In genomic region chr15:90046846-90047481, GRCh38 we compare ENCODE assay signal across 10 cellular contexts. TPM values are rescaled to one million over a fixed set of nuclear protein-coding genes. Genes with fewer than 3 reads are reported as not detected.
DNase-seq lines count a peak whose midpoint lies in the region; ATAC-seq, FAIRE-seq and TF ChIP-seq lines count a peak whose summit lies in the region.
"Had no signal": no experiment of that assay in that cellular context is flagged by ENCODE, and none has a peak within 500 bp of the region (broad histone marks: within the 10 kb centered on the region; RNA-seq: fewer than 3 reads in every experiment).

No MANE protein-coding gene starts in this region.

- WGBS in GM12878 (ENCODE audit: insufficient coverage, insufficient replicate concordance, low lambda C conversion rate, missing lambda C conversion rate), result 22% methylated on average over 14 of the region's 14 CpGs
- WGBS in neuronal stem cell (ENCODE audit: extremely low coverage in 2 of 2, insufficient read length in 2 of 2, insufficient replicate concordance in 1 of 2), 2 donors, result no CpG with 5 or more reads among the region's 14 CpGs

- H3K79me1 ChIP-seq in neuronal stem cell (ENCODE audit: low read depth, low read length), result peaks cover 28% of the 10 kb centered on the region

- H3K4me1 ChIP-seq in GM12878 (ENCODE audit: control insufficient read depth, insufficient read depth, low read length), result peaks cover 17% of the 10 kb centered on the region
- peaks cover 19 to 33% of the 10 kb centered on the region in 2 donors for H3K4me1 ChIP-seq in neuronal stem cell (ENCODE audit: control insufficient read depth in 2 of 2, insufficient read depth in 1 of 2, low read depth in 1 of 2, low read length in 2 of 2)

- H3K27ac Mint-ChIP-seq in activated T-cell treated with anti-CD3 and anti-CD28 coated beads, Interleukin-2, amount 50 U/mL, for 72 hours, result no peak overlapping the region
- H3K27ac Mint-ChIP-seq: activated naive CD4-positive, alpha-beta T cell treated with anti-CD3 and anti-CD28 coated beads, Interleukin-2, amount 50 U/mL, for 24 hours had no signal

- CTCF ChIA-PET in GM12878 (lab: Yijun Ruan, JAX), result no interaction called here

- no peak overlapping the region for H3K4me3 ChIP-seq in GM12878
- H3K4me3 ChIP-seq in neuronal stem cell (ENCODE audit: low read length in 2 of 2), result no peak overlapping the region

- H3K4me1 Mint-ChIP-seq in activated T-cell treated with anti-CD3 and anti-CD28 coated beads, Interleukin-2, amount 50 U/mL, for 72 hours (ENCODE audit: low read depth), result peaks cover 29% of the 10 kb centered on the region

- H3K4me3 Mint-ChIP-seq in activated T-cell treated with anti-CD3 and anti-CD28 coated beads, Interleukin-2, amount 50 U/mL, for 72 hours, result no peak overlapping the region
- H3K4me3 Mint-ChIP-seq: activated naive CD4-positive, alpha-beta T cell treated with anti-CD3 and anti-CD28 coated beads, Interleukin-2, amount 50 U/mL, for 24 hours had no signal

- SMC1A ChIA-PET in GM12878 (lab: Charles Lee; ENCODE audit: uncharacterized antibody, unreplicated experiment), result interaction anchor here (1.0 to 2.8 kb wide), 6 partner anchors 8 to 49 kb away, joined by 3 to 12 read pairs (median 4); no protein-coding TSS in a partner anchor

- no peak overlapping the region for H3K23ac ChIP-seq in neuronal stem cell (ENCODE audit: low read depth, low read length, poor library complexity)

- H2BK120ac ChIP-seq in neuronal stem cell (ENCODE audit: low read depth, low read length), result no peak overlapping the region

- H2BK5ac ChIP-seq in neuronal stem cell (ENCODE audit: low read length), result peak overlapping the region; percentile 95

- H3K27me3 ChIP-seq in GM12878 (replicated peaks in 1 of 2; ENCODE audit: control insufficient read depth in 2 of 2, insufficient read depth in 2 of 2, low read length in 1 of 2), result no peaks in the 10 kb centered on the region
- no peaks in the 10 kb centered on the region for H3K27me3 ChIP-seq in neuronal stem cell (ENCODE audit: control insufficient read depth in 3 of 3, insufficient read depth in 3 of 3, low read depth in 1 of 3, low read length in 3 of 3)

- no peak overlapping the region for H3K4ac ChIP-seq in neuronal stem cell (ENCODE audit: low read length)

- H4K20me1 ChIP-seq in GM12878 (ENCODE audit: control insufficient read depth, insufficient read depth), result no peaks in the 10 kb centered on the region

- H2BK15ac ChIP-seq in neuronal stem cell (ENCODE audit: low read length), result no peak overlapping the region

- H2BK12ac ChIP-seq in neuronal stem cell (ENCODE audit: low read length), result no peak overlapping the region

- TF ChIP-seq POLR2A in GM12878 (IDR thresholded peaks at IDR 0.05; ENCODE audit: low read depth, low read length), result 0 out of 2 replicates have a peak, but pooled peaks have one; percentile 16

- no peak overlapping the region for H4K91ac ChIP-seq in neuronal stem cell (ENCODE audit: low read depth, low read length, poor library complexity)

- in situ Hi-C loops in GM13976 (cut with MboI; ENCODE audit: low sequenced_read_pairs, unreplicated experiment) (no loop called here), GM12878 (cut with MboI) (no loop called here)

- peak overlapping the region; percentile 76 for H3K4me2 ChIP-seq in GM12878 (ENCODE audit: control insufficient read depth, insufficient read depth)
- no peak overlapping the region for H3K4me2 ChIP-seq in neuronal stem cell (ENCODE audit: insufficient read depth, low read length, poor library complexity, severe bottlenecking)

- peaks cover 3 to 6% of the 10 kb centered on the region in 2 experiments; a peak in 3 of 4 replicates for H3K36me3 ChIP-seq in GM12878 (ENCODE audit: control insufficient read depth in 2 of 2, insufficient read depth in 2 of 2, low read length in 1 of 2)
- peaks cover 4 to 17% of the 10 kb centered on the region in 2 donors for H3K36me3 ChIP-seq in neuronal stem cell (replicated peaks in 1 of 2; ENCODE audit: control insufficient read depth in 2 of 2, insufficient read depth in 2 of 2, low read length in 2 of 2)

- no peaks in the 10 kb centered on the region for H3K27me3 Mint-ChIP-seq in activated T-cell treated with anti-CD3 and anti-CD28 coated beads, Interleukin-2, amount 50 U/mL, for 72 hours (ENCODE audit: low read depth)
- H3K27me3 Mint-ChIP-seq: activated naive CD4-positive, alpha-beta T cell treated with anti-CD3 and anti-CD28 coated beads, Interleukin-2, amount 50 U/mL, for 24 hours had no signal

- no peak for TF ChIP-seq RAD21 in GM12878 (IDR thresholded peaks at IDR 0.05; ENCODE audit: insufficient read depth, low read depth, low read length)

- no peak overlapping the region for H4K8ac ChIP-seq in neuronal stem cell (ENCODE audit: low read depth, low read length)

- TF ChIP-seq CTCF in GM13976 (IDR thresholded peaks at IDR 0.05; ENCODE audit: borderline replicate concordance, control extremely low read depth, extremely low read depth, insufficient read depth, missing control alignments) (no peak), GM12878 (IDR thresholded peaks at IDR 0.05 in 2 of 3, conservative IDR thresholded peaks at IDR 0.05 in 1 of 3; ENCODE audit: control insufficient read depth in 2 of 3, extremely low read depth in 1 of 3, insufficient read depth in 1 of 3, low read depth in 3 of 3, low read length in 3 of 3) (no peak)

- H3K27ac ChIP-seq in GM12878 (ENCODE audit: control insufficient read depth, insufficient read depth) (peak overlapping the region; percentile 75), neuronal stem cell (replicated peaks; ENCODE audit: low read length) (no peak overlapping the region)

- BruUV-seq in GM12878 (replicated peaks; lab: Mats Ljungman, UMichigan), result no TSS peak

- intact Hi-C loops in GM12878 (cut with micrococcal nuclease; ENCODE audit: unreplicated experiment), result no loop called here

- no peak for TF ChIP-seq EP300 in GM12878 (IDR thresholded peaks at IDR 0.05; ENCODE audit: borderline replicate concordance in 1 of 2, control insufficient read depth in 1 of 2, low read depth in 2 of 2, low read length in 2 of 2)

- no peaks in the 10 kb centered on the region for H3K36me3 Mint-ChIP-seq in activated T-cell treated with anti-CD3 and anti-CD28 coated beads, Interleukin-2, amount 50 U/mL, for 72 hours (ENCODE audit: insufficient read depth in 2 of 2)

- peak; percentile 41 for ATAC-seq in HG03196 (IDR thresholded peaks at IDR 0.05; ENCODE audit: unreplicated experiment)
- peak; percentile 80 for ATAC-seq in GM12878
- no peak for ATAC-seq in activated T-cell treated with anti-CD3 and anti-CD28 coated beads, Interleukin-2, amount 50 U/mL, for 72 hours (replicated peaks in 1 of 2)

- RAD21 ChIA-PET in GM12878 (lab: Charles Lee; ENCODE audit: unreplicated experiment), result interaction anchor here (0.8 to 1.1 kb wide), 2 partner anchors 12 to 13 kb away, joined by 3 to 4 read pairs; no protein-coding TSS in a partner anchor

- H3K14ac ChIP-seq in neuronal stem cell (ENCODE audit: low read length), result no peak overlapping the region

- H3K9me3 ChIP-seq in GM12878 (replicated peaks; ENCODE audit: control insufficient read depth, insufficient read depth, low read length), result no peaks in the 10 kb centered on the region
- no peaks in the 10 kb centered on the region for H3K9me3 ChIP-seq in neuronal stem cell (replicated peaks in 1 of 2; ENCODE audit: control insufficient read depth in 2 of 2, insufficient read depth in 1 of 2, low read depth in 1 of 2, low read length in 2 of 2)

- no peaks in the 10 kb centered on the region for H3K9me3 Mint-ChIP-seq in activated T-cell treated with anti-CD3 and anti-CD28 coated beads, Interleukin-2, amount 50 U/mL, for 72 hours
- H3K9me3 Mint-ChIP-seq: activated naive CD4-positive, alpha-beta T cell treated with anti-CD3 and anti-CD28 coated beads, Interleukin-2, amount 50 U/mL, for 24 hours had no signal

- H2AFZ ChIP-seq in GM12878 (ENCODE audit: control insufficient read depth, low read depth, low read length) (peak overlapping the region; percentile 56), neuronal stem cell (ENCODE audit: low read length) (no peak overlapping the region)

- POLR2A ChIA-PET in GM12878 (lab: Charles Lee), result interaction anchor here (1.0 to 1.3 kb wide), 2 partner anchors 9 to 14 kb away, joined by 3 to 7 read pairs; no protein-coding TSS in a partner anchor

- H3K18ac ChIP-seq in neuronal stem cell (ENCODE audit: low read length), result no peak overlapping the region

- peak overlapping the region; percentile 14 for H2AK5ac ChIP-seq in neuronal stem cell (ENCODE audit: low read depth, low read length)

- DNase-seq in GM13976 (ENCODE audit: low spot score), result peak; percentile 50
- no peak for DNase-seq in GM12878 (ENCODE audit: low read depth, low spot score)
- DNase-seq in neuronal stem cell (ENCODE audit: low spot score), result no peak
- DNase-seq in anterior cingulate cortex (lab: John Stamatoyannopoulos, UW), result no peak
- no peak for DNase-seq in D341Med (ENCODE audit: low spot score)
- no peak for DNase-seq in stimulated activated naive CD4-positive, alpha-beta T cell (lab: John Stamatoyannopoulos, UW)
- no peak for DNase-seq in activated T-cell treated with anti-CD3 and anti-CD28 coated beads, Interleukin-2, amount 50 U/mL, for 72 hours
- DNase-seq: NCI-H1694 had no signal

- no peak for FAIRE-seq in GM12878 (lab: Jason Lieb, UNC)

- H3K9ac ChIP-seq in GM12878 (ENCODE audit: control insufficient read depth, insufficient read depth, low read length) (peak overlapping the region; percentile 42), neuronal stem cell (ENCODE audit: low read depth, low read length, poor library complexity) (no peak overlapping the region)

- peaks cover 27% of the 10 kb centered on the region for H3K79me2 ChIP-seq in GM12878 (ENCODE audit: control insufficient read depth, insufficient read depth, low read length)

RNA-seq across cellular contexts. Expression of gene ZNF710, which starts 45.8 kb away (rescaled TPM):
- total RNA-seq in GM12878 (2013; cell fraction: nucleolus; rRNA removed), result 34.7 and 37.4 TPM in 2 replicates
- total RNA-seq in GM12878 (2014; rRNA removed) (17.3 and 23.0 TPM in 2 replicates), GM12878 (2014; rRNA removed; fragmentation: Illumina TruSeq; extraction: Trizol) (11.3 and 13.7 TPM in 2 replicates), GM12878 (2021) (31.5 and 43.5 TPM in 2 replicates)
- 3.8 TPM for polyA plus RNA-seq in GM12878 (2011; ENCODE audit: low read depth)
- polyA plus RNA-seq in GM12878 (2011; rRNA removed) (4.0 and 6.6 TPM in 2 replicates), GM12878 (2014; fragmentation: Illumina TruSeq; extraction: Trizol) (3.6 and 13.1 TPM in 2 replicates), GM12878 (2014; fragmentation: Nextera tagmentation; extraction: Ambion mirVana) (1 to 10 TPM; 1.4 to 4.5 TPM), GM12878 (2014; rRNA removed) (13.5 and 16.7 TPM in 2 replicates), GM12878 (2016; fragmentation: Nextera tagmentation; extraction: Ambion mirVana) (1 to 10 TPM; 4.1 to 5.1 TPM)
- 9.5 and 10.0 TPM in 2 replicates for polyA plus RNA-seq in GM12878 (2011; cell fraction: cytosol; rRNA removed)
- polyA plus RNA-seq in GM12878 (2011; cell fraction: nucleus; rRNA removed), result 11.6 and 18.2 TPM in 2 replicates
- polyA plus RNA-seq in GM12878 (2012), result 7.9 and 10.4 TPM in 2 replicates
- polyA minus RNA-seq in GM12878 (2011; rRNA and poly(A)+ RNA removed), result 11.6 and 19.6 TPM in 2 replicates
- polyA minus RNA-seq in GM12878 (2011; cell fraction: cytosol; rRNA and poly(A)+ RNA removed), result 14.3 and 15.8 TPM in 2 replicates
- 5.4 and 10.0 TPM in 2 replicates for polyA minus RNA-seq in GM12878 (2011; cell fraction: nucleus; rRNA and poly(A)+ RNA removed)
- polyA plus RNA-seq in neuronal stem cell (2013, experiment 1 of 2), result 47.8 TPM
- polyA plus RNA-seq in neuronal stem cell (2013, experiment 2 of 2), result 50.8 TPM
- total RNA-seq in activated T-cell treated with anti-CD3 and anti-CD28 coated beads, Interleukin-2, amount 50 U/mL, for 72 hours, result 10 to 100 TPM; 26.6 to 32.3 TPM

RNA-seq across cellular contexts. Expression of gene IDH2, which starts 55.3 kb away (rescaled TPM):
- 49.5 and 49.8 TPM in 2 replicates for total RNA-seq in GM12878 (2013; cell fraction: nucleolus; rRNA removed)
- 272 and 292 TPM in 2 replicates for total RNA-seq in GM12878 (2014; rRNA removed)
- 164 and 165 TPM in 2 replicates for total RNA-seq in GM12878 (2014; rRNA removed; fragmentation: Illumina TruSeq; extraction: Trizol)
- total RNA-seq in GM12878 (2021), result 271 and 294 TPM in 2 replicates
- polyA plus RNA-seq in GM12878 (2011; ENCODE audit: low read depth), result 58.3 TPM
- polyA plus RNA-seq in GM12878 (2011; rRNA removed), result 130 and 247 TPM in 2 replicates
- polyA plus RNA-seq in GM12878 (2011; cell fraction: cytosol; rRNA removed), result 206 and 263 TPM in 2 replicates
- 176 and 184 TPM in 2 replicates for polyA plus RNA-seq in GM12878 (2011; cell fraction: nucleus; rRNA removed)
- polyA plus RNA-seq in GM12878 (2012), result 143 and 156 TPM in 2 replicates
- 143 and 238 TPM in 2 replicates for polyA plus RNA-seq in GM12878 (2014; fragmentation: Illumina TruSeq; extraction: Trizol)
- 10 to 100 TPM in 1 of 2 experiments, 1 to 10 TPM in 1; 2.3 to 15.4 TPM for polyA plus RNA-seq in GM12878 (2014; fragmentation: Nextera tagmentation; extraction: Ambion mirVana)
- 225 and 254 TPM in 2 replicates for polyA plus RNA-seq in GM12878 (2014; rRNA removed)
- polyA plus RNA-seq in GM12878 (2016; fragmentation: Nextera tagmentation; extraction: Ambion mirVana), result 100 to 1,000 TPM; 318 to 358 TPM
- 164 and 240 TPM in 2 replicates for polyA minus RNA-seq in GM12878 (2011; rRNA and poly(A)+ RNA removed)
- 90.0 and 92.1 TPM in 2 replicates for polyA minus RNA-seq in GM12878 (2011; cell fraction: cytosol; rRNA and poly(A)+ RNA removed)
- 22.4 and 26.4 TPM in 2 replicates for polyA minus RNA-seq in GM12878 (2011; cell fraction: nucleus; rRNA and poly(A)+ RNA removed)
- 111 TPM for polyA plus RNA-seq in neuronal stem cell (2013, experiment 1 of 2)
- 110 TPM for polyA plus RNA-seq in neuronal stem cell (2013, experiment 2 of 2)
- total RNA-seq in activated T-cell treated with anti-CD3 and anti-CD28 coated beads, Interleukin-2, amount 50 U/mL, for 72 hours, result 100 to 1,000 TPM; 123 to 170 TPM

Comparison
In these comparisons a context has a peak if more than half of its experiments do, and no peak if none do; other contexts are left out.
1. ATAC-seq: peak in HG03196 (single experiment) and GM12878 (single experiment); none in activated T-cell treated with anti-CD3 and anti-CD28 coated beads, Interleukin-2, amount 50 U/mL, for 72 hours (0 of 2).